8 cellular contexts compared by ENCODE assay signal in the genomic region with DNA sequence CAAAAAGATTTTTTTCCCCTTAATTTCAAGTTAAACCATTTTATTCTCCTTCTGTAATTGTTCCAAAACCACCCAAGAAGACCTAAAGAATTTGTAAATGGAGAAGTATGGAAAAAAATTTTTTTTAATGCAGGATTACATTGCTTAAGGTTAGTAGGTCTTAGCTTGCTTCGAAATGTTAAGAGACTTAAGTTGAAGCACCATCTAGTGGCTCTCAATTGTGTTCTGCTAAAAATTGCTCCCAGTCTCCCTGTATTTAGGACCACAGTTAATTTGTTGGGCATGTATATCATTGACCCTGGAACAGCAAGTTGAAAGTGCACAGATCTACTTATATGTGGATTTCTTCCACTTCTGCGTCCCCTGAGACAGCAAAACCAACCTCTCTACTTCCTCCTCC. TPM values are rescaled to one million over a fixed set of nuclear protein-coding genes. Genes with fewer than 3 reads are reported as not detected.
DNase-seq lines count a peak whose midpoint lies in the region; ATAC-seq and TF ChIP-seq lines count a peak whose summit lies in the region.

No MANE protein-coding gene starts in this region.

- H3K4me3 ChIP-seq in adrenal gland, result no peak overlapping the region

- DNase-seq in AML-193 (lab: John Stamatoyannopoulos, UW) (peak; percentile 91), HPDE6-E6E7 (ENCODE audit: extremely low spot score) (peak; percentile 21), adrenal gland (no peak), left kidney (ENCODE audit: low read depth, low spot score) (peak; percentile 46), NCI-H774 (lab: John Stamatoyannopoulos, UW) (no peak)

- H3K27ac ChIP-seq in adrenal gland, result peak overlapping the region in 1 of 5 donors; percentile 36

- H3K4me1 ChIP-seq in adrenal gland (replicated peaks in 1 of 2), result peaks cover 0 to 8% of the 10 kb centered on the region in 2 donors

- peak in 5 of 6 experiments; percentile 19 to 52 (median 44) for TF ChIP-seq CTCF in adrenal gland (IDR thresholded peaks at IDR 0.05)

- WGBS in adrenal gland, 4 donors, result 26 to 39% (median 32%) methylated on average over 2 of the region's 2 CpGs

- H3K9me3 ChIP-seq in adrenal gland (replicated peaks in 1 of 3), result no peaks in the 10 kb centered on the region

- no peaks in the 10 kb centered on the region for H3K27me3 ChIP-seq in adrenal gland

- no peaks in the 10 kb centered on the region for H3K36me3 ChIP-seq in adrenal gland (replicated peaks in 1 of 2)

- no peak for TF ChIP-seq POLR2A in adrenal gland (IDR thresholded peaks at IDR 0.05)

- ATAC-seq in HG03565 (IDR thresholded peaks at IDR 0.05; ENCODE audit: unreplicated experiment) (no peak), HG02759 (IDR thresholded peaks at IDR 0.05; ENCODE audit: unreplicated experiment) (no peak), GM18873 (IDR thresholded peaks at IDR 0.05; ENCODE audit: low FRiP score, unreplicated experiment) (no peak)

- intact Hi-C loops in adrenal gland (cut with DNase I), result loop anchor here (10.0 kb wide), 1 partner anchor 169 kb away; a partner anchor contains a TSS

RNA-seq across cellular contexts. Expression of a gene that starts 32.4 kb away (rescaled TPM):
- not detected for total RNA-seq in adrenal gland
- polyA plus RNA-seq in adrenal gland, result not detected

Comparison
In these comparisons a context has a peak if more than half of its experiments do, and no peak if none do; other contexts are left out.
1. DNase-seq: peak in AML-193 (2 of 2), HPDE6-E6E7 (single experiment) and left kidney (single experiment); none in adrenal gland (0 of 7) and NCI-H774 (single experiment).